1 cellular context compared by ENCODE assay signal in the genomic region with DNA sequence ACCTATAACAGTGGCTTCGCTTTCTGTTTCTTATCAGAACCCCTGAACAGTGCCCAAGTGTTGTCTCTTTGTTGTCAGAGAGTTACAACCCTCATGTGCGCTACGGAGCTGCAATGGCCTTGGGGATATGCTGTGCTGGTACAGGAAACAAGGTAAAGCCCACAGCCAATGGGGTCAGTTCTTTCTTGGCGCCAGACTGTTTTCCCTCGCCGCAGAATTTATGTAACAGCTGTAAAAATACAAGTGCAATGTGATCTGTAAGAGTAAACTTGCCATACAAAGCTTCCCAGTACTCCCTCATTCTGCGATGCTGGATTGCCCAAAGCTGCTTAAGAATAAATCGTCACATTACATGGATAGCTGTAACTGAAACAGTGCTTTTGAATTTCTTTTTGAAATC.
TF ChIP-seq lines count a peak whose summit lies in the region.

No MANE protein-coding gene starts in this region.

TF ChIP-seq in IMR-90, 13 proteins besides CTCF, POLR2A, EP300 and RAD21:
- TF ChIP-seq MAZ (IDR thresholded peaks at IDR 0.05; ENCODE audit: borderline replicate concordance, low read depth, low read length) (no peak), CHD1 (IDR thresholded peaks at IDR 0.05; ENCODE audit: low read depth, low read length) (no peak), FOS (IDR thresholded peaks at IDR 0.05; ENCODE audit: low read depth, low read length) (no peak), MXI1 (IDR thresholded peaks at IDR 0.05; ENCODE audit: borderline replicate concordance, low read depth, low read length) (no peak), RCOR1 (IDR thresholded peaks at IDR 0.05; ENCODE audit: insufficient replicate concordance, low read length) (no peak), BHLHE40 (IDR thresholded peaks at IDR 0.05; ENCODE audit: low read depth, low read length) (no peak), NFE2L2 (IDR thresholded peaks at IDR 0.05; ENCODE audit: low read depth, low read length) (no peak), SMC3 (IDR thresholded peaks at IDR 0.05; ENCODE audit: low read depth, low read length) (no peak), RFX5 (IDR thresholded peaks at IDR 0.05; ENCODE audit: low read depth, low read length) (no peak), MAFK (IDR thresholded peaks at IDR 0.05; ENCODE audit: low read depth, low read length) (no peak), CEBPB (IDR thresholded peaks at IDR 0.05; ENCODE audit: low read depth, low read length) (no peak)
- TF ChIP-seq, protein P1, sequence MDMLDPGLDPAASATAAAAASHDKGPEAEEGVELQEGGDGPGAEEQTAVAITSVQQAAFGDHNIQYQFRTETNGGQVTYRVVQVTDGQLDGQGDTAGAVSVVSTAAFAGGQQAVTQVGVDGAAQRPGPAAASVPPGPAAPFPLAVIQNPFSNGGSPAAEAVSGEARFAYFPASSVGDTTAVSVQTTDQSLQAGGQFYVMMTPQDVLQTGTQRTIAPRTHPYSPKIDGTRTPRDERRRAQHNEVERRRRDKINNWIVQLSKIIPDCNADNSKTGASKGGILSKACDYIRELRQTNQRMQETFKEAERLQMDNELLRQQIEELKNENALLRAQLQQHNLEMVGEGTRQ (IDR thresholded peaks at IDR 0.05; ENCODE audit: low read depth, low read length) = no peak
- TF ChIP-seq, protein P2, sequence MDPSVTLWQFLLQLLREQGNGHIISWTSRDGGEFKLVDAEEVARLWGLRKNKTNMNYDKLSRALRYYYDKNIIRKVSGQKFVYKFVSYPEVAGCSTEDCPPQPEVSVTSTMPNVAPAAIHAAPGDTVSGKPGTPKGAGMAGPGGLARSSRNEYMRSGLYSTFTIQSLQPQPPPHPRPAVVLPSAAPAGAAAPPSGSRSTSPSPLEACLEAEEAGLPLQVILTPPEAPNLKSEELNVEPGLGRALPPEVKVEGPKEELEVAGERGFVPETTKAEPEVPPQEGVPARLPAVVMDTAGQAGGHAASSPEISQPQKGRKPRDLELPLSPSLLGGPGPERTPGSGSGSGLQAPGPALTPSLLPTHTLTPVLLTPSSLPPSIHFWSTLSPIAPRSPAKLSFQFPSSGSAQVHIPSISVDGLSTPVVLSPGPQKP (IDR thresholded peaks at IDR 0.05; ENCODE audit: borderline replicate concordance, low read depth, low read length) = no peak
TF ChIP-seq in IMR-90: peak in this region for 0.
